ENCODE assay signal across 16 cellular contexts in the genomic region with DNA sequence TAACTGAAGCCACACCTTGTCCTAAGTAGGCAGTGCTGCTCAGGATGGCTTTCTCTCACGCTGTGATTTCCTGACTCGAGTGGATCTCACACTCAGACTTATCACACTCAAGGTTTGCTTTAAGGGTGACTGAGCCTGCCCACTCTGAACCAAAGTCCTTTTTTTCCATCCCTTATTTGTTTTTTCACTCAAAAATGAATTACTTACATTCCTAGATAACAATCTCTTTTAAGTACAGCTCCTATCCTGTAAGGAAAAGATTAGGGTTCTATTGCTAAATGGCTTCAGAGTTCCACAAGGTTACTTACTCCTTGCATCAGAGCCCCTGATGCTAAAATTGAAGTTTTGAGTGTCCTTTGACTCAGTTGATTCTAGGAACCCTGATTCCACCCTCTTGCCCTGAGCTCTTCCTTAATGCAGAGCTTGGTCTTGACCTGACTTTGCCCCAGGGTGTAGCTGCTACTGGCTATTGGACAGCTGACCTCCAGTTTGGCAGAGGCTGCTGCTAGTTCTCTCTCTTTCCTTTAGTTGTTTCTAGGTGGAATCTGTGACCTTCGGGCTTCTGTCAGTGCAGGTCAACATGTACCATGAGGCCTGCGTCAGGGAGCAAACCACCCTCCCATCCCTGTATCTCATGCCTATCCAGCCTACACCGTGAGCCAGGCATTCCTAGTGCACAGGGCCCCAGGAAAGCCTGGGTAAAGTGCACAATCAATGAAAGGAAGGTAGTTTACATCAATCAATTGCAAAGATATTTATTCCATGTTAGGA.
DNase-seq lines count a peak whose midpoint lies in the region; ATAC-seq and TF ChIP-seq lines count a peak whose summit lies in the region.
"Had no signal": no experiment of that assay in that cellular context is flagged by ENCODE, and none has a peak within 500 bp of the region (broad histone marks: within the 10 kb centered on the region; RNA-seq: fewer than 3 reads in every experiment).

No MANE protein-coding gene starts in this region.

- H3K36me3 Mint-ChIP-seq in activated T-helper 2 cell treated with anti-CD3 and anti-CD28 coated beads, Interferon-gamma antibody, Interleukin-2, Interleukin-4, amounts not matched to agents 10 μg/mL and 5 μg/mL and 100 μg/mL, durations not matched to agents 14 hours and 24 hours and 36 hours (ENCODE audit: low read depth): no peaks in the 10 kb centered on the region

- no peaks in the 10 kb centered on the region for H3K9me3 ChIP-seq in colonic mucosa
- H3K9me3 ChIP-seq in lower lobe of right lung: no peaks in the 10 kb centered on the region
- H3K9me3 ChIP-seq: tibial artery had no signal

- H3K4me3 ChIP-seq in colonic mucosa (no peak overlapping the region), lower lobe of right lung (no peak overlapping the region)
- H3K4me3 ChIP-seq: tibial artery had no signal

- TF ChIP-seq CTCF in colonic mucosa (IDR thresholded peaks at IDR 0.05) (no peak), lower lobe of right lung (IDR thresholded peaks at IDR 0.05) (no peak)

- H3K9me3 Mint-ChIP-seq in activated T-helper 2 cell treated with anti-CD3 and anti-CD28 coated beads, Interferon-gamma antibody, Interleukin-2, Interleukin-4, amounts not matched to agents 10 μg/mL and 5 μg/mL and 100 μg/mL, durations not matched to agents 14 hours and 24 hours and 36 hours: no peaks in the 10 kb centered on the region
- H3K9me3 Mint-ChIP-seq: activated naive CD4-positive, alpha-beta T cell treated with anti-CD3 and anti-CD28 coated beads for 36 hours had no signal

- DNase-seq in A172 (ENCODE audit: low spot score): peak; percentile 13
- peak; percentile 34 for DNase-seq in NCI-H460 (ENCODE audit: extremely low read depth, low read depth)
- DNase-seq in colonic mucosa: no peak
- no peak for DNase-seq in lower lobe of right lung
- DNase-seq in RPMI8226: no peak
- DNase-seq in stimulated activated CD4-positive, alpha-beta T cell treated with anti-CD3 and anti-CD28 coated beads, Interleukin-4, amount 100 ng/mL, for 4 hours: no peak
- DNase-seq in activated T-helper 2 cell treated with anti-CD3 and anti-CD28 coated beads, Interferon-gamma antibody, Interleukin-2, Interleukin-4, amounts not matched to agents 10 μg/mL and 5 μg/mL and 100 μg/mL, durations not matched to agents 14 hours and 24 hours and 36 hours (ENCODE audit: low spot score): no peak
- DNase-seq: 8988T; activated naive CD4-positive, alpha-beta T cell treated with anti-CD3 and anti-CD28 coated beads for 36 hours; central memory CD4-positive, alpha-beta T cell; kidney; NCI-H1092; stimulated activated CD4-positive, alpha-beta T cell treated with anti-CD3 and anti-CD28 coated beads, Interleukin-1b, Interleukin-23, amount 100 ng/mL, for 48 hours; tibial artery; WERI-Rb-1 had no signal

- no peak overlapping the region for H3K27ac Mint-ChIP-seq in activated T-helper 2 cell treated with anti-CD3 and anti-CD28 coated beads, Interferon-gamma antibody, Interleukin-2, Interleukin-4, amounts not matched to agents 10 μg/mL and 5 μg/mL and 100 μg/mL, durations not matched to agents 14 hours and 24 hours and 36 hours
- H3K27ac Mint-ChIP-seq: activated naive CD4-positive, alpha-beta T cell treated with anti-CD3 and anti-CD28 coated beads for 36 hours had no signal

- H3K4me1 ChIP-seq in colonic mucosa (no peaks in the 10 kb centered on the region), lower lobe of right lung (peaks cover 14% of the 10 kb centered on the region)
- H3K4me1 ChIP-seq: tibial artery had no signal

- H3K4me3 Mint-ChIP-seq in activated T-helper 2 cell treated with anti-CD3 and anti-CD28 coated beads, Interferon-gamma antibody, Interleukin-2, Interleukin-4, amounts not matched to agents 10 μg/mL and 5 μg/mL and 100 μg/mL, durations not matched to agents 14 hours and 24 hours and 36 hours (ENCODE audit: low read depth): no peak overlapping the region
- H3K4me3 Mint-ChIP-seq: activated naive CD4-positive, alpha-beta T cell treated with anti-CD3 and anti-CD28 coated beads for 36 hours had no signal

- no peak overlapping the region for H3K9ac ChIP-seq in colonic mucosa (ENCODE audit: low read depth in 2 of 2, low read length in 2 of 2)

- no peaks in the 10 kb centered on the region for H3K27me3 ChIP-seq in colonic mucosa
- no peaks in the 10 kb centered on the region for H3K27me3 ChIP-seq in lower lobe of right lung (ENCODE audit: low read depth)
- H3K27me3 ChIP-seq: tibial artery had no signal

- peaks cover 15% of the 10 kb centered on the region for H3K27me3 Mint-ChIP-seq in activated T-helper 2 cell treated with anti-CD3 and anti-CD28 coated beads, Interferon-gamma antibody, Interleukin-2, Interleukin-4, amounts not matched to agents 10 μg/mL and 5 μg/mL and 100 μg/mL, durations not matched to agents 14 hours and 24 hours and 36 hours (ENCODE audit: low read depth)

- H3K4me1 Mint-ChIP-seq in activated T-helper 2 cell treated with anti-CD3 and anti-CD28 coated beads, Interferon-gamma antibody, Interleukin-2, Interleukin-4, amounts not matched to agents 10 μg/mL and 5 μg/mL and 100 μg/mL, durations not matched to agents 14 hours and 24 hours and 36 hours (ENCODE audit: low read depth): no peaks in the 10 kb centered on the region

- intact Hi-C loops in colonic mucosa (cut with DNase I) (no loop called here), lower lobe of right lung (cut with DNase I) (no loop called here)
- intact Hi-C loops in activated T-helper 2 cell treated with anti-CD3 and anti-CD28 coated beads, Interferon-gamma antibody, Interleukin-2, Interleukin-4, amounts not matched to agents 10 μg/mL and 5 μg/mL and 100 μg/mL, durations not matched to agents 14 hours and 24 hours and 36 hours (cut with micrococcal nuclease): no loop called here

- H3K27ac ChIP-seq in colonic mucosa (peak overlapping the region; percentile 34), lower lobe of right lung (peak overlapping the region; percentile 59)
- H3K27ac ChIP-seq: tibial artery, WERI-Rb-1 had no signal

- H3K36me3 ChIP-seq in colonic mucosa (no peaks in the 10 kb centered on the region), lower lobe of right lung (no peaks in the 10 kb centered on the region)
- H3K36me3 ChIP-seq: tibial artery, WERI-Rb-1 had no signal

- ATAC-seq in lower lobe of right lung: peak; percentile 91
- no peak for ATAC-seq in HG03469 (IDR thresholded peaks at IDR 0.05; ENCODE audit: unreplicated experiment)

Comparison
In these comparisons a context has a peak if more than half of its experiments do, and no peak if none do; other contexts are left out.
1. DNase-seq: peak in A172 (single experiment) and NCI-H460 (single experiment); none in colonic mucosa (single experiment), lower lobe of right lung (single experiment), RPMI8226 (single experiment), stimulated activated CD4-positive, alpha-beta T cell treated with anti-CD3 and anti-CD28 coated beads, Interleukin-4, amount 100 ng/mL, for 4 hours (0 of 2) and activated T-helper 2 cell treated with anti-CD3 and anti-CD28 coated beads, Interferon-gamma antibody, Interleukin-2, Interleukin-4, amounts not matched to agents 10 μg/mL and 5 μg/mL and 100 μg/mL, durations not matched to agents 14 hours and 24 hours and 36 hours (single experiment).